ENCODE assay signal across 9 cellular contexts in the genomic region with DNA sequence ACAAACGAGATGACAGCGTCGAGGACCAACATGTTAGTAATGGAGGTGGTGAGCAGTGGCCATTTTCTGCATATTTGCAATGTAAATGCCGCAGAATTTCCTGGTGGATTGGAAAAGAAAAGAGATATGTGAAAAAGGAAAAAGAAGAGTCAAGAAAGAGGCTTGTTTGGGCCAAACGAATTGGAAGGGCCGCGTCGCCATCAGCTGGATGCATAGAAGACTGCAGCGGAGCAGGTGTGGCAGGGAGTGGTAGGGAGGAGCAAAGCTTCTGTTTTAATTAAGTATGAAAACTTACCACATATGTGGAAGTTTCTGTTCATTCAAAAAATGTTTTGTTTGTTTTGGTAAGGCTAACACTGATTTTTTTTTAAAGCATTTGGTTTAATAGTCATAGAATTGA.
DNase-seq lines count a peak whose midpoint lies in the region; ATAC-seq and TF ChIP-seq lines count a peak whose summit lies in the region.
"Had no signal": no experiment of that assay in that cellular context is flagged by ENCODE, and none has a peak within 500 bp of the region (broad histone marks: within the 10 kb centered on the region; RNA-seq: fewer than 3 reads in every experiment).

No MANE protein-coding gene starts in this region.

- no peaks in the 10 kb centered on the region for H3K36me3 Mint-ChIP-seq in nephron (ENCODE audit: low read depth)

- H3K9me3 Mint-ChIP-seq in nephron, result no peaks in the 10 kb centered on the region

- no peaks in the 10 kb centered on the region for H3K27me3 Mint-ChIP-seq in nephron (ENCODE audit: low read depth)

- no peaks in the 10 kb centered on the region for H3K36me3 ChIP-seq in adipocyte (ENCODE audit: control insufficient read depth, insufficient read depth, low read length, severe bottlenecking)

- peaks cover 3% of the 10 kb centered on the region for H3K4me1 ChIP-seq in adipocyte (ENCODE audit: control insufficient read depth, insufficient read depth, low read length)

- no peak overlapping the region for H3K4me3 Mint-ChIP-seq in nephron
- H3K4me3 Mint-ChIP-seq: activated T-cell treated with anti-CD3 and anti-CD28 coated beads, Interleukin-2, amount 50 U/mL, for 4 hours had no signal

- H3K27me3 ChIP-seq in adipocyte (replicated peaks; ENCODE audit: control insufficient read depth, insufficient read depth, low read length), result no peaks in the 10 kb centered on the region

- H3K4me1 Mint-ChIP-seq in nephron, result no peaks in the 10 kb centered on the region

- H3K9ac ChIP-seq in adipocyte (ENCODE audit: low read length), result no peak overlapping the region

- no peaks in the 10 kb centered on the region for H3K9me3 ChIP-seq in adipocyte (ENCODE audit: control insufficient read depth, low read length)

- no peak overlapping the region for H3K27ac Mint-ChIP-seq in nephron

- DNase-seq in DMS 273 (lab: John Stamatoyannopoulos, UW; ENCODE audit: unreplicated experiment) (peak; percentile 25), DMS 273 treated with DMSO at 0.1 percent for 48 hours (lab: John Stamatoyannopoulos, UW) (no peak), MV-4-11 (lab: John Stamatoyannopoulos, UW) (peak; percentile 1), adipocyte (ENCODE audit: low read depth) (peak; percentile 66), NCI-H2107 treated with DMSO at 0.1 percent for 48 hours (lab: John Stamatoyannopoulos, UW; ENCODE audit: unreplicated experiment) (no peak)
- DNase-seq in stimulated activated naive CD8-positive, alpha-beta T cell treated with anti-CD3 and anti-CD28 coated beads, Interleukin-15, Interleukin-2, amounts not matched to agents 100 U/mL and 50 U/mL, for 24 hours, result no peak
- DNase-seq: activated T-cell treated with anti-CD3 and anti-CD28 coated beads, Interleukin-2, amount 50 U/mL, for 4 hours had no signal

- TF ChIP-seq CTCF in nephron (IDR thresholded peaks at IDR 0.05; ENCODE audit: unreplicated experiment in 3 of 3), result peak in 2 of 3 experiments; percentile 23 to 46

- no peak overlapping the region for H3K4me3 ChIP-seq in adipocyte (ENCODE audit: low read length)

- ATAC-seq in GM21723 (IDR thresholded peaks at IDR 0.05; ENCODE audit: unreplicated experiment), result no peak
- no peak for ATAC-seq in stimulated activated naive CD8-positive, alpha-beta T cell treated with anti-CD3 and anti-CD28 coated beads, Interleukin-15, Interleukin-2, amounts not matched to agents 100 U/mL and 50 U/mL, for 24 hours
- ATAC-seq: activated T-cell treated with anti-CD3 and anti-CD28 coated beads, Interleukin-2, amount 50 U/mL, for 4 hours had no signal

Comparison
In these comparisons a context has a peak if more than half of its experiments do, and no peak if none do; other contexts are left out.
1. DNase-seq: peak in DMS 273 (single experiment), MV-4-11 (single experiment) and adipocyte (single experiment); none in DMS 273 treated with DMSO at 0.1 percent for 48 hours (single experiment), NCI-H2107 treated with DMSO at 0.1 percent for 48 hours (single experiment) and stimulated activated naive CD8-positive, alpha-beta T cell treated with anti-CD3 and anti-CD28 coated beads, Interleukin-15, Interleukin-2, amounts not matched to agents 100 U/mL and 50 U/mL, for 24 hours (single experiment).